ENCODE assay signal across 8 cellular contexts in the genomic region with DNA sequence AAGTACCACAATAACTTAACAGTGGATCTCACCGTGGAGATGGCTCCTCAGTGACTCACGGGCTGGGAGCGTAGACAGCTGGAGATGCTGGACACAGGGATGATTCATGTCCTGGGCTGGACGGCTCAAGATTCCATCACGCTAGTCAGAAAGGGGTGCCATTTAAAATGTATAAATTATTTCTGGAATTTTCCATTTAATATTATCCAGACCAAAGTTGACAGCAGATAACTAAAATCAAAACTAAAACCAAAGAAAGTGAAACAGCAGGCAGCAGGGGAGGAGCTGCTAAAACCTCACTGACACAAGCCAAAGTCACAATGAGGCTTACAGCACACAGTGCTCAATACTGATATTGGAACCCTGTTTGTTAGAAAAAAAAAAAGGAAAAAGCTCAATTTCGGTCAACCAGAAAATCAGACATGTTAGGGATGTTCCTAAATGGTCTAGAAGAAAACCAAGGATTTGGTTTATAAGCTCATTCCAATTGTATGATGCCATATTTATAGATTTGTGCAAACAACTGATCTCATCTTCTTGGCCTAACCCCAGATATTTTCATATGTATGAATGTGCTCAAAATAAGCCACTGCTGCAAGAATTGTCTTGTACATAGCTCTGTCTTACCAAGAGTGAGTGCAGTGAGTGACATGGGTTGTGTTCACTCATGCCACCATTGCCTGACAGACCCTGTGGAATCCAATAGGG.
A peak's percentile ranks its signal among the peaks of the same experiment; 100 is the strongest.
DNase-seq lines count a peak whose midpoint lies in the region; ATAC-seq and TF ChIP-seq lines count a peak whose summit lies in the region.

No MANE protein-coding gene starts in this region.

- no peak overlapping the region for H3K27ac Mint-ChIP-seq in activated naive CD4-positive, alpha-beta T cell treated with anti-CD3 and anti-CD28 coated beads, Interleukin-2, amount 10 ng/mL, durations not matched to agents 7 days and 5 days

- no peak overlapping the region for H3K27ac ChIP-seq in tibial nerve

- POLR2A ChIA-PET in BJ (lab: Charles Lee) = interaction anchor here (0.5 to 0.6 kb wide), 3 partner anchors 382 to 1521 kb away, joined by 3 to 4 read pairs (median 3); no protein-coding TSS in a partner anchor

- H3K4me3 Mint-ChIP-seq in activated naive CD4-positive, alpha-beta T cell treated with anti-CD3 and anti-CD28 coated beads, Interleukin-2, amount 10 ng/mL, durations not matched to agents 7 days and 5 days = peak overlapping the region; percentile 27

- H3K9me3 Mint-ChIP-seq in activated naive CD4-positive, alpha-beta T cell treated with anti-CD3 and anti-CD28 coated beads, Interleukin-2, amount 10 ng/mL, durations not matched to agents 7 days and 5 days = no peaks in the 10 kb centered on the region

- no peak for TF ChIP-seq CTCF in BJ (IDR thresholded peaks at IDR 0.05; ENCODE audit: insufficient read depth, low read depth, low read length)
- no peak for TF ChIP-seq CTCF in tibial nerve (IDR thresholded peaks at IDR 0.05)

- TF ChIP-seq EP300 in tibial nerve (IDR thresholded peaks at IDR 0.05) = no peak

- peaks cover 28% of the 10 kb centered on the region for H3K4me1 Mint-ChIP-seq in activated naive CD4-positive, alpha-beta T cell treated with anti-CD3 and anti-CD28 coated beads, Interleukin-2, amount 10 ng/mL, durations not matched to agents 7 days and 5 days

- H3K27me3 ChIP-seq in BJ (ENCODE audit: control insufficient read depth, insufficient read depth, low read length) (no peaks in the 10 kb centered on the region), tibial nerve (no peaks in the 10 kb centered on the region)

- no peaks in the 10 kb centered on the region for H3K36me3 Mint-ChIP-seq in activated naive CD4-positive, alpha-beta T cell treated with anti-CD3 and anti-CD28 coated beads, Interleukin-2, amount 10 ng/mL, durations not matched to agents 7 days and 5 days

- DNase-seq in BJ (ENCODE audit: low read depth) (peak; percentile 81), islet precursor cell (peak; percentile 71), tibial nerve (ENCODE audit: low spot score in 2 of 2) (peak in 1 of 2 donors; percentile 19), DMS153 (lab: John Stamatoyannopoulos, UW) (no peak)
- DNase-seq in activated naive CD4-positive, alpha-beta T cell treated with anti-CD3 and anti-CD28 coated beads, Interleukin-2, amount 10 ng/mL, durations not matched to agents 7 days and 5 days = no peak
- no peak for DNase-seq in activated CD4-positive, CD25-positive, alpha-beta regulatory T cell (lab: John Stamatoyannopoulos, UW)

- peaks cover 0 to 26% (median 5%) of the 10 kb centered on the region in 4 donors for H3K4me1 ChIP-seq in tibial nerve

- CTCF ChIA-PET in BJ (lab: Yijun Ruan, JAX) = interaction anchor here (3.0 kb wide), 1 partner anchor 1683 kb away, joined by 16 read pairs; no protein-coding TSS in a partner anchor
- CTCF ChIA-PET in activated naive CD4-positive, alpha-beta T cell treated with anti-CD3 and anti-CD28 coated beads, Interleukin-2, amount 10 ng/mL, durations not matched to agents 7 days and 5 days (lab: Charles Lee) = interaction anchor here (0.7 to 1.5 kb wide), 2 partner anchors 8 to 94 kb away, joined by 3 read pairs; no protein-coding TSS in a partner anchor

- ATAC-seq in GM19328 (IDR thresholded peaks at IDR 0.05; ENCODE audit: unreplicated experiment) (peak; percentile 73), HG03196 (IDR thresholded peaks at IDR 0.05; ENCODE audit: unreplicated experiment) (peak; percentile 86)

- peak overlapping the region; percentile 5 for H3K4me3 ChIP-seq in BJ (ENCODE audit: low read depth, low read length)
- H3K4me3 ChIP-seq in tibial nerve = peak overlapping the region in 3 of 4 donors; percentile 8 to 23 (median 22)

- WGBS in tibial nerve, 2 donors = 10 to 22% methylated on average over 6 of the region's 6 CpGs

- no peaks in the 10 kb centered on the region for H3K9me3 ChIP-seq in tibial nerve

- TF ChIP-seq POLR2A in tibial nerve (IDR thresholded peaks at IDR 0.05) = no peak

- H3K27me3 Mint-ChIP-seq in activated naive CD4-positive, alpha-beta T cell treated with anti-CD3 and anti-CD28 coated beads, Interleukin-2, amount 10 ng/mL, durations not matched to agents 7 days and 5 days = peaks cover 17% of the 10 kb centered on the region

- H3K36me3 ChIP-seq in BJ (ENCODE audit: control insufficient read depth, insufficient read depth, low read length) = no peaks in the 10 kb centered on the region
- no peaks in the 10 kb centered on the region for H3K36me3 ChIP-seq in tibial nerve

Comparison
In these comparisons a context has a peak if more than half of its experiments do, and no peak if none do; other contexts are left out.
1. DNase-seq: peak in BJ (single experiment) and islet precursor cell (single experiment); none in activated naive CD4-positive, alpha-beta T cell treated with anti-CD3 and anti-CD28 coated beads, Interleukin-2, amount 10 ng/mL, durations not matched to agents 7 days and 5 days (single experiment), activated CD4-positive, CD25-positive, alpha-beta regulatory T cell (0 of 4) and DMS153 (single experiment).